ENCODE assay signal across 8 cellular contexts in the genomic region with DNA sequence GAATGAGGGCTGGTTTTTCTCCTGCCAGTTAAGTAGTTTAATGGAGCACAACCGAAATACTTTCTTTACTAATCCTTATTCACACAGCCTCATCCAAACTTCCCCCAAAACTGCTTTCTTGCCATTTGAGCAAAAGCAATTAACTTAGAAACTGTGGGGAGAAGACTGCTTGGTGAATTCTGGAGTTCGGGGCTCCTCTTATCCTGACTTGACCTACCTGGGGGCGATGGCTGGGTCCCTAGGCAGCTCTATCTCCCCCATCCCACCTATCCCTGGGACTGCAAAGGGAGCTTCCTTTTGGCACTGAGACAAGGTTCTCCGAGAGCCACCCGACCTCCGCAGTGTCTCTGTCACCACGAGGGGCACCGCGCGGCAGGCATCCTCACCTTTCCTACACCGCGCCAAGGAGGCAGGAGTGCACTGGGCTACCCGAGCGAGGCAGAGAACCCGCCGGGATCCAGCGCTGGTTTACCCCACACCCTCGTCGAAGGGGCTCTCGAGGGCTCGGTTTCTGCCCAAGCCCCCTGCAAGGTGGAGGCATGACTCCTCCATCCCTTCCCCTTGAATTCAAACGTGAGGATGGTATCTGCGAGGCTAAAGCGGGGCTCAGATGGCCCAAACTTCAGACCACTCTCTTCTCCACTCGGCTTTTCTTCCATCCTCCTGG. TPM values are rescaled to one million over a fixed set of nuclear protein-coding genes. Genes with fewer than 3 reads are reported as not detected.
A peak's percentile ranks its signal among the peaks of the same experiment; 100 is the strongest.
DNase-seq lines count a peak whose midpoint lies in the region; ATAC-seq, FAIRE-seq and TF ChIP-seq lines count a peak whose summit lies in the region.

No MANE protein-coding gene starts in this region.

- peaks cover under 1% of the 10 kb centered on the region for H3K36me3 Mint-ChIP-seq in astrocyte (ENCODE audit: low read depth, unreplicated experiment)

- DNase-seq in GM12864 (ENCODE audit: low read depth) = no peak
- peak; percentile 54 for DNase-seq in SK-N-DZ (ENCODE audit: low spot score)
- DNase-seq in astrocyte (ENCODE audit: low read depth) = no peak
- DNase-seq in iPS-NIHi11 (ENCODE audit: low spot score) = peak; percentile 59
- DNase-seq in stimulated activated CD4-positive, alpha-beta T cell treated with anti-CD3 and anti-CD28 coated beads, Interleukin-12 subunit alpha, Interleukin-12 subunit beta, amount 100 ng/mL, for 24 hours (ENCODE audit: low read depth in 2 of 2) = peak; percentile 12 to 33
- no peak for DNase-seq in NCI-H526 treated with DMSO at 0.1 percent for 48 hours (lab: John Stamatoyannopoulos, UW)

- no peaks in the 10 kb centered on the region for H3K27me3 Mint-ChIP-seq in astrocyte (ENCODE audit: low read depth, unreplicated experiment)

- peak overlapping the region; percentile 96 for H3K4me2 ChIP-seq in astrocyte (ENCODE audit: low read length)

- TF ChIP-seq CTCF in GM12864 (IDR thresholded peaks at IDR 0.05; ENCODE audit: low read depth, low read length, missing control alignments) = peak; percentile 10
- no peak for TF ChIP-seq CTCF in astrocyte (IDR thresholded peaks at IDR 0.05; ENCODE audit: insufficient read depth, low read depth, low read length)

- no peak for FAIRE-seq in astrocyte (lab: Jason Lieb, UNC)

- peak overlapping the region; percentile 78 for H3K27ac Mint-ChIP-seq in astrocyte (ENCODE audit: unreplicated experiment)

- H3K9me3 Mint-ChIP-seq in astrocyte (ENCODE audit: unreplicated experiment) = no peaks in the 10 kb centered on the region

- peak overlapping the region; percentile 99 for H3K4me3 Mint-ChIP-seq in astrocyte (ENCODE audit: unreplicated experiment)

- peaks cover 34% of the 10 kb centered on the region for H4K20me1 ChIP-seq in astrocyte (ENCODE audit: insufficient read depth, low read length)

- H3K27me3 ChIP-seq in astrocyte (ENCODE audit: insufficient read depth, low read length) = no peaks in the 10 kb centered on the region

- H3K4me1 Mint-ChIP-seq in astrocyte (ENCODE audit: low read depth, unreplicated experiment) = peaks cover 5% of the 10 kb centered on the region

- peak overlapping the region; percentile 73 for H2AFZ ChIP-seq in astrocyte (ENCODE audit: low read depth, low read length)

- ATAC-seq in HG03064 (IDR thresholded peaks at IDR 0.05; ENCODE audit: low read depth, unreplicated experiment) (peak; percentile 26), GM21447 (IDR thresholded peaks at IDR 0.05; ENCODE audit: unreplicated experiment) (no peak)

- peaks cover 4% of the 10 kb centered on the region for H3K36me3 ChIP-seq in astrocyte (ENCODE audit: insufficient read depth, low read length)

- H3K79me2 ChIP-seq in astrocyte (ENCODE audit: insufficient read depth, low read length) = peaks cover 83% of the 10 kb centered on the region

- H3K9ac ChIP-seq in astrocyte (ENCODE audit: low read length) = peak overlapping the region; percentile 98

- H3K27ac ChIP-seq in astrocyte (ENCODE audit: low read depth, low read length) = peak overlapping the region; percentile 98

- no peaks in the 10 kb centered on the region for H3K9me3 ChIP-seq in astrocyte (ENCODE audit: insufficient read depth, low read depth, low read length)

- peak overlapping the region; percentile 92 for H3K4me3 ChIP-seq in GM12864 (ENCODE audit: low read depth, low read length)
- peak overlapping the region; percentile 96 for H3K4me3 ChIP-seq in astrocyte (ENCODE audit: insufficient read depth, low read depth, low read length)

- peaks cover 15% of the 10 kb centered on the region for H3K4me1 ChIP-seq in astrocyte (ENCODE audit: insufficient read depth, low read length)

RNA-seq across cellular contexts. Expression of a gene that starts 0.7 kb away (rescaled TPM):
- polyA plus RNA-seq in SK-N-DZ (2014; cell fraction: cytosol; rRNA removed) = 19.1 and 22.3 TPM in 2 replicates
- polyA plus RNA-seq in SK-N-DZ (2014; cell fraction: nucleus; rRNA removed) = 28.5 and 38.3 TPM in 2 replicates
- 48.2 and 48.3 TPM in 2 replicates for total RNA-seq in astrocyte

RNA-seq across cellular contexts. Expression of a gene that starts 1.0 kb away (rescaled TPM):
- 760 and 776 TPM in 2 replicates for polyA plus RNA-seq in SK-N-DZ (2014; cell fraction: cytosol; rRNA removed)
- 278 and 382 TPM in 2 replicates for polyA plus RNA-seq in SK-N-DZ (2014; cell fraction: nucleus; rRNA removed)
- 221 and 232 TPM in 2 replicates for total RNA-seq in astrocyte

RNA-seq across cellular contexts. Expression of a gene that starts 30.5 kb away (rescaled TPM):
- polyA plus RNA-seq in SK-N-DZ (2014; cell fraction: cytosol; rRNA removed) = 13.8 and 15.9 TPM in 2 replicates
- 32.8 and 41.7 TPM in 2 replicates for polyA plus RNA-seq in SK-N-DZ (2014; cell fraction: nucleus; rRNA removed)
- 39.4 and 42.3 TPM in 2 replicates for total RNA-seq in astrocyte

RNA-seq across cellular contexts. Expression of a gene that starts 59.3 kb away (rescaled TPM):
- 2.9 TPM in 2 replicates for polyA plus RNA-seq in SK-N-DZ (2014; cell fraction: cytosol; rRNA removed)
- 2.4 and 3.1 TPM in 2 replicates for polyA plus RNA-seq in SK-N-DZ (2014; cell fraction: nucleus; rRNA removed)
- total RNA-seq in astrocyte = 10.3 and 11.4 TPM in 2 replicates

Comparison
In these comparisons a context has a peak if more than half of its experiments do, and no peak if none do; other contexts are left out.
1. DNase-seq: peak in SK-N-DZ (single experiment), iPS-NIHi11 (single experiment) and stimulated activated CD4-positive, alpha-beta T cell treated with anti-CD3 and anti-CD28 coated beads, Interleukin-12 subunit alpha, Interleukin-12 subunit beta, amount 100 ng/mL, for 24 hours (2 of 2); none in GM12864 (single experiment), astrocyte (single experiment) and NCI-H526 treated with DMSO at 0.1 percent for 48 hours (single experiment).